17 cellular contexts compared by ENCODE assay signal in genomic region chr6:27290850-27291208, GRCh38. TPM values are rescaled to one million over a fixed set of nuclear protein-coding genes. Genes with fewer than 3 reads are reported as not detected.
DNase-seq lines count a peak whose midpoint lies in the region; ATAC-seq, FAIRE-seq and TF ChIP-seq lines count a peak whose summit lies in the region.
"Had no signal": no experiment of that assay in that cellular context is flagged by ENCODE, and none has a peak within 500 bp of the region (broad histone marks: within the 10 kb centered on the region; RNA-seq: fewer than 3 reads in every experiment).

No MANE protein-coding gene starts in this region.

- H3K9ac ChIP-seq in K562 (ENCODE audit: insufficient read depth in 1 of 2, low read depth in 2 of 2, low read length in 2 of 2), result peak overlapping the region; percentile 64 to 74; a peak in 3 of 4 replicates
- no peak overlapping the region; the same call in 1 of the 2 replicates for H3K9ac ChIP-seq in iPS-20b (ENCODE audit: low read depth, low read length)
- H3K9ac ChIP-seq: KMS-11 had no signal

- H3K27ac ChIP-seq in breast epithelium (no peak overlapping the region), K562 (ENCODE audit: extremely low read depth, low read depth, low read length) (peak overlapping the region; percentile 70), iPS-20b (ENCODE audit: low read length) (no peak overlapping the region)
- H3K27ac ChIP-seq: KMS-11, RWPE1, tibial nerve had no signal

- peak overlapping the region; percentile 78 for H3K4me2 ChIP-seq in K562 (ENCODE audit: insufficient read depth, low read length)
- H3K4me2 ChIP-seq: KMS-11 had no signal

- TF ChIP-seq RAD21 in K562 (CRISPR knock-in tag; conservative IDR thresholded peaks at IDR 0.05 in 1 of 2, IDR thresholded peaks at IDR 0.05 in 1 of 2), result no peak

- H3K9me3 Mint-ChIP-seq in MCF 10A (ENCODE audit: unreplicated experiment), result no peaks in the 10 kb centered on the region
- peaks cover 22 to 26% of the 10 kb centered on the region in 2 donors for H3K9me3 Mint-ChIP-seq in stimulated activated naive B cell treated with anti-CD40 and anti-IgM and Interleukin-4, amounts not matched to agents 10 μg/mL and 1 μg/mL and 100 μg/mL, for 72 hours

- no peaks in the 10 kb centered on the region for H3K36me3 ChIP-seq in breast epithelium
- no peaks in the 10 kb centered on the region for H3K36me3 ChIP-seq in K562 (ENCODE audit: control insufficient read depth, insufficient read depth, low read length)
- H3K36me3 ChIP-seq in iPS-20b (ENCODE audit: insufficient read depth, low read depth, low read length), result no peaks in the 10 kb centered on the region
- H3K36me3 ChIP-seq: tibial nerve had no signal

- intact Hi-C loops in MCF 10A (cut with micrococcal nuclease) (no loop called here), breast epithelium (cut with DNase I; ENCODE audit: low total_unique reads) (no loop called here), K562 (cut with micrococcal nuclease) (loop anchor here (2.0 to 10.0 kb wide), 2 partner anchors 54 to 394 kb away; no protein-coding TSS in a partner anchor)

- POLR2A ChIA-PET in MCF 10A (lab: Yijun Ruan, JAX), result interaction anchor here (0.6 to 1.8 kb wide), 6 partner anchors 28 to 408 kb away, joined by 3 to 11 read pairs (median 3); no protein-coding TSS in a partner anchor
- POLR2A ChIA-PET in K562 (lab: Yijun Ruan, JAX), result interaction anchor here (0.7 to 1.8 kb wide), 6 partner anchors 14 to 187 kb away, joined by 3 to 4 read pairs (median 4); a partner anchor contains a TSS

- H3K36me3 Mint-ChIP-seq in MCF 10A (ENCODE audit: insufficient read depth, unreplicated experiment), result peaks cover 21% of the 10 kb centered on the region
- H3K36me3 Mint-ChIP-seq in stimulated activated naive B cell treated with anti-CD40 and anti-IgM and Interleukin-4, amounts not matched to agents 10 μg/mL and 1 μg/mL and 100 μg/mL, for 72 hours, result peaks cover 14 to 17% of the 10 kb centered on the region in 2 donors

- no peak for TF ChIP-seq CTCF in MCF 10A (IDR thresholded peaks at IDR 0.05; ENCODE audit: unreplicated experiment)
- no peak for TF ChIP-seq CTCF in breast epithelium (IDR thresholded peaks at IDR 0.05)
- no peak for TF ChIP-seq CTCF in K562 (IDR thresholded peaks at IDR 0.05 in 2 of 3, conservative IDR thresholded peaks at IDR 0.05 in 1 of 3; ENCODE audit: insufficient read depth in 2 of 3, low read depth in 1 of 3, low read length in 3 of 3)

- H3K79me2 ChIP-seq in K562 (ENCODE audit: control insufficient read depth, insufficient read depth, low read length), result no peaks in the 10 kb centered on the region

- WGBS in K562 (ENCODE audit: insufficient coverage, low coverage, missing lambda C conversion rate), result 30% methylated on average over 10 of the region's 10 CpGs

- no peak for TF ChIP-seq EP300 in K562 (IDR thresholded peaks at IDR 0.05; ENCODE audit: low read length)

- no peak for FAIRE-seq in K562 (lab: Jason Lieb, UNC)
- FAIRE-seq: endothelial cell of umbilical vein had no signal

- H3K4me1 ChIP-seq in breast epithelium, result no peaks in the 10 kb centered on the region
- H3K4me1 ChIP-seq in K562 (replicated peaks in 1 of 2; ENCODE audit: control insufficient read depth in 2 of 2, insufficient read depth in 2 of 2, low read length in 2 of 2), result peaks cover 17 to 25% of the 10 kb centered on the region in 2 experiments; a peak in 3 of 5 replicates
- H3K4me1 ChIP-seq in iPS-20b (ENCODE audit: insufficient read depth, low read length), result peaks cover 7% of the 10 kb centered on the region

- H3K4me1 Mint-ChIP-seq in MCF 10A (ENCODE audit: insufficient read depth, unreplicated experiment), result peaks cover 47% of the 10 kb centered on the region
- H3K4me1 Mint-ChIP-seq in stimulated activated naive B cell treated with anti-CD40 and anti-IgM and Interleukin-4, amounts not matched to agents 10 μg/mL and 1 μg/mL and 100 μg/mL, for 72 hours, result peaks cover 3 to 4% of the 10 kb centered on the region in 2 donors

- in situ Hi-C loops in K562 (cut with MboI), result no loop called here

- peak overlapping the region; percentile 59 for H3K4me3 Mint-ChIP-seq in MCF 10A (ENCODE audit: unreplicated experiment)
- peak overlapping the region in 1 of 2 donors; percentile 11 for H3K4me3 Mint-ChIP-seq in stimulated activated naive B cell treated with anti-CD40 and anti-IgM and Interleukin-4, amounts not matched to agents 10 μg/mL and 1 μg/mL and 100 μg/mL, for 72 hours

- H3K4me3 ChIP-seq in breast epithelium (no peak overlapping the region), K562 (peak overlapping the region; percentile 29), iPS-20b (ENCODE audit: low read length) (peak overlapping the region; percentile 79)
- H3K4me3 ChIP-seq: tibial nerve had no signal

- H3K9me3 ChIP-seq in breast epithelium (peaks cover 0 to 10% of the 10 kb centered on the region in 2 donors), K562 (replicated peaks; ENCODE audit: control insufficient read depth, insufficient read depth, low read depth, low read length) (no peaks in the 10 kb centered on the region), iPS-20b (ENCODE audit: insufficient read depth, low read depth, low read length) (no peaks in the 10 kb centered on the region)

- H4K20me1 ChIP-seq in K562 (replicated peaks; ENCODE audit: control insufficient read depth, insufficient read depth, low read length), result no peaks in the 10 kb centered on the region

- no peak overlapping the region for H3K27ac Mint-ChIP-seq in MCF 10A (ENCODE audit: low read depth, unreplicated experiment)
- peak overlapping the region; percentile 21 for H3K27ac Mint-ChIP-seq in stimulated activated naive B cell treated with anti-CD40 and anti-IgM and Interleukin-4, amounts not matched to agents 10 μg/mL and 1 μg/mL and 100 μg/mL, for 72 hours

- TF ChIP-seq POLR2A in breast epithelium (IDR thresholded peaks at IDR 0.05) (no peak), K562 (conservative IDR thresholded peaks at IDR 0.05) (no peak)

- no TSS peak for BruUV-seq in MCF 10A (replicated peaks; lab: Mats Ljungman, UMichigan)
- no TSS peak for BruUV-seq in K562 (replicated peaks; lab: Mats Ljungman, UMichigan)

- H3K27me3 Mint-ChIP-seq in MCF 10A (ENCODE audit: insufficient read depth, unreplicated experiment), result no peaks in the 10 kb centered on the region
- H3K27me3 Mint-ChIP-seq in stimulated activated naive B cell treated with anti-CD40 and anti-IgM and Interleukin-4, amounts not matched to agents 10 μg/mL and 1 μg/mL and 100 μg/mL, for 72 hours, result peaks cover 78 to 90% of the 10 kb centered on the region in 2 donors

- DNase-seq in MCF 10A (ENCODE audit: unreplicated experiment), result no peak
- no peak for DNase-seq in breast epithelium (ENCODE audit: low spot score in 2 of 2)
- DNase-seq in K562 (ENCODE audit: extremely low read depth in 1 of 4, low spot score in 3 of 4), result peak in 1 of 4 experiments; percentile 32
- no peak for DNase-seq in stimulated activated naive B cell treated with anti-CD40 and anti-IgM and Interleukin-4, amounts not matched to agents 10 μg/mL and 1 μg/mL and 100 μg/mL, for 72 hours
- DNase-seq in 8988T, result no peak
- DNase-seq in HUDEP-2 (lab: John Stamatoyannopoulos, UW; ENCODE audit: unreplicated experiment in 76 of 76), result no peak
- DNase-seq: activated effector memory CD4-positive, alpha-beta T cell treated with anti-CD3 and anti-CD28 coated beads, Interleukin-2, amount 50 U/mL, for 16 hours; caudate nucleus; NCI-H526 treated with DMSO at 0.1 percent for 48 hours; posterior cingulate gyrus had no signal

- CTCF ChIA-PET in MCF 10A (lab: Yijun Ruan, JAX), result interaction anchor here (0.7 kb wide), 1 partner anchor 357 kb away, joined by 3 read pairs; no protein-coding TSS in a partner anchor
- CTCF ChIA-PET in K562 (lab: Yijun Ruan, JAX; ENCODE audit: low intra/inter-chr PET ratio), result interaction anchor here (1.3 kb wide), 1 partner anchor 182 kb away, joined by 3 read pairs; the partner anchor contains the start of gene ZNF184

- H2AFZ ChIP-seq in K562 (ENCODE audit: low read depth, low read length), result peak overlapping the region; percentile 82

- H3K27me3 ChIP-seq in breast epithelium (peaks cover 0 to 98% of the 10 kb centered on the region in 2 donors), K562 (ENCODE audit: control insufficient read depth in 2 of 2, insufficient read depth in 2 of 2, low read length in 2 of 2) (no peaks in the 10 kb centered on the region), iPS-20b (ENCODE audit: insufficient read depth, low read length) (peaks cover 98% of the 10 kb centered on the region)

- H3K9me1 ChIP-seq in K562 (ENCODE audit: control insufficient read depth, insufficient read depth, low read length), result no peaks in the 10 kb centered on the region

- no peak for ATAC-seq in K562
- no peak for ATAC-seq in stimulated activated naive B cell treated with anti-CD40 and anti-IgM and Interleukin-4, amounts not matched to agents 10 μg/mL and 1 μg/mL and 100 μg/mL, for 72 hours (replicated peaks)
- ATAC-seq in GM19455 (IDR thresholded peaks at IDR 0.05; ENCODE audit: unreplicated experiment), result no peak

RNA-seq across cellular contexts. Expression of gene POM121L2, which starts 21.2 kb away (rescaled TPM):
- total RNA-seq in MCF 10A (2022) (not detected in 2 replicates), breast epithelium (not detected), K562 (2014; rRNA removed) (not detected in 2 replicates), K562 (2014; rRNA removed; fragmentation: Illumina TruSeq; extraction: Trizol) (not detected in 2 replicates), K562 (2015; rRNA removed; fragmentation: Illumina TruSeq; extraction: Trizol) (not detected in 2 replicates), K562 (2021) (not detected in 2 replicates)
- not detected in 2 replicates for total RNA-seq in K562 (2011; cell fraction: chromatin; rRNA removed; ENCODE audit: low replicate concordance)
- total RNA-seq in K562 (2011; cell fraction: nucleolus; rRNA removed), result not detected in 2 replicates
- not detected in 2 replicates for total RNA-seq in K562 (2011; cell fraction: nucleoplasm; rRNA removed)
- polyA plus RNA-seq in K562 (2011; rRNA removed) (not detected in 2 replicates), K562 (2014; fragmentation: Illumina TruSeq; extraction: Trizol) (not detected in 2 replicates), K562 (2014; fragmentation: Nextera tagmentation; extraction: Ambion mirVana) (under 1 TPM; 0.23 to 0.45 TPM), K562 (2014; rRNA removed) (not detected in 2 replicates)
- not detected in 2 replicates for polyA plus RNA-seq in K562 (2011; cell fraction: cytosol; rRNA removed)
- not detected in 2 replicates for polyA plus RNA-seq in K562 (2011; cell fraction: nucleus; rRNA removed)
- 0.22 and 0.40 TPM in 2 replicates for polyA plus RNA-seq in K562 (2012)
- not detected in 2 replicates for polyA minus RNA-seq in K562 (2011; rRNA and poly(A)+ RNA removed)
- not detected in 2 replicates for polyA minus RNA-seq in K562 (2011; cell fraction: cytosol; rRNA and poly(A)+ RNA removed)
- polyA minus RNA-seq in K562 (2011; cell fraction: nucleus; rRNA and poly(A)+ RNA removed), result not detected in 2 replicates
- total RNA-seq: endothelial cell of umbilical vein; T-helper 2 cell treated with Interferon-gamma antibody and Interleukin-4, amounts not matched to agents 100 ng/mL and 5 ng/mL, for 36 hours; tibial nerve had no signal
- polyA plus RNA-seq: endothelial cell of umbilical vein had no signal

RNA-seq across cellular contexts. Expression of gene PRSS16, which starts 43.3 kb away (rescaled TPM):
- total RNA-seq in MCF 10A (2022) (22.8 and 27.9 TPM in 2 replicates), breast epithelium (10 to 100 TPM in 2 of 3 donors, under 1 TPM in 1; 0.80 to 31.0 (median 12.8) TPM), K562 (2014; rRNA removed) (4.9 and 7.5 TPM in 2 replicates), K562 (2014; rRNA removed; fragmentation: Illumina TruSeq; extraction: Trizol) (2.8 and 4.5 TPM in 2 replicates), K562 (2015; rRNA removed; fragmentation: Illumina TruSeq; extraction: Trizol) (4.6 and 5.7 TPM in 2 replicates), K562 (2021) (12.1 and 12.7 TPM in 2 replicates)
- total RNA-seq in K562 (2011; cell fraction: chromatin; rRNA removed; ENCODE audit: low replicate concordance), result 14.9 and 15.6 TPM in 2 replicates
- total RNA-seq in K562 (2011; cell fraction: nucleolus; rRNA removed), result 14.3 and 15.8 TPM in 2 replicates
- total RNA-seq in K562 (2011; cell fraction: nucleoplasm; rRNA removed), result 19.4 and 34.7 TPM in 2 replicates
- polyA plus RNA-seq in K562 (2011; rRNA removed) (19.3 and 29.6 TPM in 2 replicates), K562 (2014; fragmentation: Illumina TruSeq; extraction: Trizol) (13.1 and 17.4 TPM in 2 replicates), K562 (2014; fragmentation: Nextera tagmentation; extraction: Ambion mirVana) (10 to 100 TPM; 12.0 to 13.5 TPM), K562 (2014; rRNA removed) (21.3 and 21.8 TPM in 2 replicates)
- polyA plus RNA-seq in K562 (2011; cell fraction: cytosol; rRNA removed), result 32.3 and 43.3 TPM in 2 replicates
- 50.1 and 60.0 TPM in 2 replicates for polyA plus RNA-seq in K562 (2011; cell fraction: nucleus; rRNA removed)
- 15.6 and 44.4 TPM in 2 replicates for polyA plus RNA-seq in K562 (2012)
- 9.2 and 12.7 TPM in 2 replicates for polyA minus RNA-seq in K562 (2011; rRNA and poly(A)+ RNA removed)
- polyA minus RNA-seq in K562 (2011; cell fraction: cytosol; rRNA and poly(A)+ RNA removed), result 5.9 and 6.6 TPM in 2 replicates
- polyA minus RNA-seq in K562 (2011; cell fraction: nucleus; rRNA and poly(A)+ RNA removed), result 9.0 and 19.1 TPM in 2 replicates
- total RNA-seq: endothelial cell of umbilical vein, tibial nerve had no signal
- polyA plus RNA-seq: endothelial cell of umbilical vein had no signal

Comparison
In these comparisons a context has a peak if more than half of its experiments do, and no peak if none do; other contexts are left out.
1. H3K4me3 ChIP-seq: peak in K562 (single experiment) and iPS-20b (single experiment); none in breast epithelium (0 of 3).